ENCODE assay signal across 1 cellular context in genomic region chr20:34710861-34711574, GRCh38.
TF ChIP-seq lines count a peak whose summit lies in the region.

No MANE protein-coding gene starts in this region.

TF ChIP-seq in IMR-90, 13 proteins besides CTCF, POLR2A, EP300 and RAD21 (continued from another document):
- TF ChIP-seq USF2 (IDR thresholded peaks at IDR 0.05; ENCODE audit: low read depth, low read length) (no peak), BHLHE40 (IDR thresholded peaks at IDR 0.05; ENCODE audit: low read depth, low read length) (no peak), RCOR1 (IDR thresholded peaks at IDR 0.05; ENCODE audit: insufficient replicate concordance, low read length) (no peak), MAZ (IDR thresholded peaks at IDR 0.05; ENCODE audit: borderline replicate concordance, low read depth, low read length) (no peak), NFE2L2 (IDR thresholded peaks at IDR 0.05; ENCODE audit: low read depth, low read length) (no peak), ELK1 (IDR thresholded peaks at IDR 0.05; ENCODE audit: borderline replicate concordance, low read depth, low read length) (no peak), MAFK (IDR thresholded peaks at IDR 0.05; ENCODE audit: low read depth, low read length) (no peak), RFX5 (IDR thresholded peaks at IDR 0.05; ENCODE audit: low read depth, low read length) (no peak)
TF ChIP-seq in IMR-90: peak in this region for 0.
